ENCODE assay signal across 30 cellular contexts in the genomic region with DNA sequence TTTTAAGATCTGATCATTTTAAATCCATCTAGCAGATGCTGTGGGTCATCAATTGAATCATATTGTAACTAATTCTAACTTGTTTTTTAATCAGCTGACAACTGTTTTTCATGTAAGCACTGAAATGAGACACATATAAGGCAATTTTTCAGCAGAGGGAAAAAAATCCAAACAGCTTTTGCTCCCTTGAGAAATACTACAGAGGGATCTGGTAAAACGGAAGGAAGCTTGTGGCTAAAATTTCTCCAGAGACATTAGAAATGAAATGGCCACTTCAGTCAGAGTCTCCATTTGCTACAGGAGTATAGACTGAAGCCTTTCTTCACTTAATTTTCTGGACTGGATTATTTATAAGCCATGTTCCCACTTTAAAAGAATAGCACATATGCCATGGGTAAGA.
"Had no signal": no experiment of that assay in that cellular context is flagged by ENCODE, and none has a peak within 500 bp of the region (broad histone marks: within the 10 kb centered on the region; RNA-seq: fewer than 3 reads in every experiment).

No MANE protein-coding gene starts in this region.

- H3K4me3 Mint-ChIP-seq: immature natural killer cell; naive B cell; natural killer cell; nephron progenitor cell; neural progenitor cell; stimulated activated naive B cell treated with anti-CD40 and anti-IgM and Interleukin-4, amounts not matched to agents 10 μg/mL and 1 μg/mL and 100 μg/mL, for 72 hours had no signal

- H3K27ac Mint-ChIP-seq: immature natural killer cell; naive B cell; natural killer cell; nephron progenitor cell; neural progenitor cell; stimulated activated naive B cell treated with anti-CD40 and anti-IgM and Interleukin-4, amounts not matched to agents 10 μg/mL and 1 μg/mL and 100 μg/mL, for 72 hours had no signal

- H3K79me2 ChIP-seq: parathyroid adenoma had no signal

- H3K4me1 ChIP-seq: left lung, lower lobe of right lung, neural progenitor cell, parathyroid adenoma, right atrium auricular region, right lobe of liver, stomach, testis, thyroid gland, transverse colon, upper lobe of left lung, vagina had no signal

- H3K4me2 ChIP-seq: neural progenitor cell had no signal

- H3K4me1 Mint-ChIP-seq: immature natural killer cell; naive B cell; natural killer cell; nephron progenitor cell; neural progenitor cell; stimulated activated naive B cell treated with anti-CD40 and anti-IgM and Interleukin-4, amounts not matched to agents 10 μg/mL and 1 μg/mL and 100 μg/mL, for 72 hours had no signal

- H3K4me3 ChIP-seq: left lung, lower lobe of right lung, neural progenitor cell, right atrium auricular region, right lobe of liver, skin epidermis, stomach, testis, thyroid gland, transverse colon, upper lobe of left lung, vagina had no signal

- H3K36me3 ChIP-seq: left lung, lower lobe of right lung, neural progenitor cell, neutrophil, right atrium auricular region, right lobe of liver, stomach, thyroid gland, transverse colon, upper lobe of left lung, vagina had no signal

- H3K9me3 ChIP-seq: neutrophil, right lobe of liver, testis, thyroid gland, vagina had no signal

- H3K9ac ChIP-seq: neural progenitor cell, parathyroid adenoma had no signal

- H3K27me3 ChIP-seq: left lung, neural progenitor cell, neutrophil, right atrium auricular region, right lobe of liver, stomach, testis, thyroid gland, transverse colon, upper lobe of left lung, vagina had no signal

- H2AFZ ChIP-seq: parathyroid adenoma had no signal

- H3K36me3 Mint-ChIP-seq: neural progenitor cell had no signal

- H3K27ac ChIP-seq: left lung, lower lobe of right lung, neural progenitor cell, neutrophil, parathyroid adenoma, right atrium auricular region, right lobe of liver, skin epidermis, stomach, testis, thyroid gland, transverse colon, upper lobe of left lung, vagina had no signal

- DNase-seq: hypothalamus; immature natural killer cell; kidney; left colon; left lung; lower lobe of right lung; mammary epithelial cell; mesenchymal stem cell; naive B cell; natural killer cell; nephron progenitor cell; occipital lobe; right lobe of liver; stimulated activated CD4-positive, alpha-beta T cell treated with anti-CD3 and anti-CD28 coated beads, Interleukin-12 subunit alpha, Interleukin-12 subunit beta, amount 100 ng/mL, for 4 hours; stimulated activated CD4-positive, alpha-beta T cell treated with anti-CD3 and anti-CD28 coated beads, Interleukin-15, amount 100 ng/mL, for 24 hours; stimulated activated CD4-positive, alpha-beta T cell treated with anti-CD3 and anti-CD28 coated beads, Interleukin-2, amount 100 ng/mL, for 24 hours; stimulated activated CD4-positive, alpha-beta T cell treated with anti-CD3 and anti-CD28 coated beads, Interleukin-4, amount 100 ng/mL, for 1 hour; stimulated activated naive B cell treated with anti-CD40 and anti-IgM and Interleukin-4, amounts not matched to agents 10 μg/mL and 1 μg/mL and 100 μg/mL, for 72 hours; stimulated activated naive CD8-positive, alpha-beta T cell treated with anti-CD3 and anti-CD28 coated beads, Interleukin-15, Interleukin-2, amounts not matched to agents 100 U/mL and 50 U/mL, for 24 hours; stomach; testis; thyroid gland; transverse colon; upper lobe of left lung had no signal

- H3K27me3 Mint-ChIP-seq: naive B cell; stimulated activated naive B cell treated with anti-CD40 and anti-IgM and Interleukin-4, amounts not matched to agents 10 μg/mL and 1 μg/mL and 100 μg/mL, for 72 hours had no signal
